ENCODE assay signal across 18 cellular contexts in genomic region chr10:14087585-14087984, GRCh38.
DNase-seq lines count a peak whose midpoint lies in the region; ATAC-seq, FAIRE-seq and TF ChIP-seq lines count a peak whose summit lies in the region.
"Had no signal": no experiment of that assay in that cellular context is flagged by ENCODE, and none has a peak within 500 bp of the region (broad histone marks: within the 10 kb centered on the region; RNA-seq: fewer than 3 reads in every experiment).

No MANE protein-coding gene starts in this region.

- no peaks in the 10 kb centered on the region for H4K20me1 ChIP-seq in endothelial cell of umbilical vein (replicated peaks; ENCODE audit: control insufficient read depth, extremely low read depth, insufficient read depth, low read length)

- TF ChIP-seq CTCF in endothelial cell of umbilical vein (IDR thresholded peaks at IDR 0.05; ENCODE audit: extremely low read depth in 1 of 2, insufficient read depth in 1 of 2, low read depth in 1 of 2, low read length in 2 of 2), result no peak
- TF ChIP-seq CTCF in foreskin keratinocyte (conservative IDR thresholded peaks at IDR 0.05), result no peak

- CTCF ChIA-PET in endothelial cell of umbilical vein (lab: Charles Lee), result no interaction called here

- POLR2A ChIA-PET in endothelial cell of umbilical vein (lab: Charles Lee), result no interaction called here

- FAIRE-seq in endothelial cell of umbilical vein (lab: Jason Lieb, UNC), result peak; percentile 12
- FAIRE-seq: GM12891 had no signal

- H3K27me3 ChIP-seq in endothelial cell of umbilical vein (ENCODE audit: control insufficient read depth in 2 of 2, insufficient read depth in 2 of 2, low read length in 2 of 2), result no peaks in the 10 kb centered on the region
- no peaks in the 10 kb centered on the region for H3K27me3 ChIP-seq in foreskin keratinocyte

- intact Hi-C loops in endothelial cell of umbilical vein (cut with micrococcal nuclease), result no loop called here

- H3K79me2 ChIP-seq in endothelial cell of umbilical vein (ENCODE audit: control insufficient read depth, insufficient read depth, low read length), result no peaks in the 10 kb centered on the region

- ATAC-seq in GM21423 (IDR thresholded peaks at IDR 0.05; ENCODE audit: unreplicated experiment), result no peak
- ATAC-seq in HG03280 (IDR thresholded peaks at IDR 0.05; ENCODE audit: unreplicated experiment), result no peak
- ATAC-seq in HG03354 (IDR thresholded peaks at IDR 0.05; ENCODE audit: poor library complexity, severe bottlenecking, unreplicated experiment), result no peak
- no peak for ATAC-seq in foreskin keratinocyte
- ATAC-seq: HCT116 had no signal

- H3K9me3 ChIP-seq in endothelial cell of umbilical vein (replicated peaks; ENCODE audit: control insufficient read depth, insufficient read depth, low read length), result no peaks in the 10 kb centered on the region

- no TSS peak for BruUV-seq in endothelial cell of umbilical vein (replicated peaks; lab: Mats Ljungman, UMichigan)

- H2AFZ ChIP-seq in endothelial cell of umbilical vein (ENCODE audit: low read depth, low read length), result no peak overlapping the region

- no peak for TF ChIP-seq POLR2A in endothelial cell of umbilical vein (IDR thresholded peaks at IDR 0.05; ENCODE audit: low read depth, low read length)

- no peak overlapping the region for H3K4me3 ChIP-seq in endothelial cell of umbilical vein (replicated peaks in 1 of 3; ENCODE audit: insufficient read depth in 1 of 3, low read depth in 1 of 3, low read length in 3 of 3)

- H3K4me2 ChIP-seq in endothelial cell of umbilical vein (ENCODE audit: insufficient read depth, low read length), result no peak overlapping the region

- no peak overlapping the region for H3K9ac ChIP-seq in endothelial cell of umbilical vein (replicated peaks; ENCODE audit: extremely low read depth, insufficient read depth, low read length)

- no peaks in the 10 kb centered on the region for H3K36me3 ChIP-seq in endothelial cell of umbilical vein (ENCODE audit: control insufficient read depth in 2 of 2, extremely low read depth in 1 of 2, insufficient read depth in 2 of 2, low read length in 2 of 2)

- H3K27ac ChIP-seq in endothelial cell of umbilical vein (ENCODE audit: insufficient read depth, low read depth, low read length) (no peak overlapping the region), foreskin keratinocyte (no peak overlapping the region)

- H3K9me1 ChIP-seq in endothelial cell of umbilical vein (replicated peaks; ENCODE audit: control insufficient read depth, extremely low read depth, insufficient read depth, low read length), result no peaks in the 10 kb centered on the region

- no peaks in the 10 kb centered on the region for H3K4me1 ChIP-seq in endothelial cell of umbilical vein (ENCODE audit: control insufficient read depth, extremely low read depth, insufficient read depth, low read length)
- H3K4me1 ChIP-seq in foreskin keratinocyte, result no peaks in the 10 kb centered on the region

- DNase-seq in COR-L47 (lab: John Stamatoyannopoulos, UW) (peak; percentile 0), NCI-H1105 treated with DMSO at 0.1 percent for 48 hours (lab: John Stamatoyannopoulos, UW) (peak; percentile 51), NCI-H345 (lab: John Stamatoyannopoulos, UW) (peak; percentile 32), endothelial cell of umbilical vein (ENCODE audit: low read depth, low spot score) (no peak), foreskin keratinocyte (no peak)
- DNase-seq: AML-193, DMS79 treated with DMSO at 0.1 percent for 48 hours, KG1, NCI-H1436 treated with DMSO at 0.1 percent for 48 hours, NCI-H446, OCI-M1, RPMI8226, SW 1271 had no signal

- dilution Hi-C loops in endothelial cell of umbilical vein (cut with MboI; ENCODE audit: extremely low pct_ligation_motif_present, low sequenced_read_pairs), result no loop called here

TF ChIP-seq in endothelial cell of umbilical vein, 7 proteins besides CTCF, POLR2A, EP300 and RAD21:
- no peak for TF ChIP-seq MYC (IDR thresholded peaks at IDR 0.05; ENCODE audit: low read depth, low read length)
- TF ChIP-seq JUN (IDR thresholded peaks at IDR 0.05; ENCODE audit: borderline replicate concordance, insufficient read depth, insufficient read length, low read depth), result no peak
- no peak for TF ChIP-seq EZH2 (IDR thresholded peaks at IDR 0.05; ENCODE audit: borderline replicate concordance, low read depth, low read length, severe bottlenecking)
- TF ChIP-seq MAX (IDR thresholded peaks at IDR 0.05; ENCODE audit: insufficient read depth, insufficient read length), result no peak
- no peak for TF ChIP-seq POLR2AphosphoS5 (IDR thresholded peaks at IDR 0.05; ENCODE audit: insufficient read depth, low read depth, low read length)
- TF ChIP-seq GATA2 (IDR thresholded peaks at IDR 0.05; ENCODE audit: insufficient read depth, insufficient read length, low read depth, low read length), result no peak
- no peak for TF ChIP-seq FOS (IDR thresholded peaks at IDR 0.05; ENCODE audit: borderline replicate concordance, insufficient read depth, low read length)

Comparison
In these comparisons a context has a peak if more than half of its experiments do, and no peak if none do; other contexts are left out.
1. DNase-seq: peak in COR-L47 (single experiment), NCI-H1105 treated with DMSO at 0.1 percent for 48 hours (single experiment) and NCI-H345 (single experiment); none in endothelial cell of umbilical vein (single experiment) and foreskin keratinocyte (0 of 2).